Comparison of ENCODE assay signal across 16 cellular contexts in genomic region chr19:48661746-48662145, GRCh38. TPM values are rescaled to one million over a fixed set of nuclear protein-coding genes. Genes with fewer than 3 reads are reported as not detected.
DNase-seq lines count a peak whose midpoint lies in the region; ATAC-seq and TF ChIP-seq lines count a peak whose summit lies in the region.
"Had no signal": no experiment of that assay in that cellular context is flagged by ENCODE, and none has a peak within 500 bp of the region (broad histone marks: within the 10 kb centered on the region; RNA-seq: fewer than 3 reads in every experiment).

No MANE protein-coding gene starts in this region.

- H2AFZ ChIP-seq in Loucy (ENCODE audit: low read length) (peak overlapping the region; percentile 99; the same call in 1 of the 2 replicates), mesenchymal stem cell (ENCODE audit: low read depth, low read length) (no peak overlapping the region), PC-9 (no peak overlapping the region)
- H2AFZ ChIP-seq: GM23338 had no signal

- H3F3A ChIP-seq in Loucy (ENCODE audit: low read depth) (no peaks in the 10 kb centered on the region), PC-9 (ENCODE audit: insufficient read depth, low read depth) (peaks cover 10% of the 10 kb centered on the region)

- H3K27ac ChIP-seq in 22Rv1 (peak overlapping the region; percentile 69; the same call in 1 of the 2 replicates), C4-2B (peak overlapping the region; percentile 41), mesenchymal stem cell (ENCODE audit: low read length, poor library complexity, severe bottlenecking) (no peak overlapping the region), PC-9 (no peak overlapping the region)

- no peak overlapping the region for H3K23ac ChIP-seq in mesenchymal stem cell (ENCODE audit: low read length in 2 of 2)

- H3K27ac Mint-ChIP-seq in activated CD4-positive, alpha-beta memory T cell treated with anti-CD3 and anti-CD28 coated beads for 36 hours = no peak overlapping the region
- H3K27ac Mint-ChIP-seq: GM23338 had no signal

- no peak overlapping the region for H3K9ac ChIP-seq in Loucy (ENCODE audit: low read depth, low read length, poor library complexity, severe bottlenecking)
- H3K9ac ChIP-seq in mesenchymal stem cell (ENCODE audit: low read length) = no peak overlapping the region

- POLR2A ChIA-PET in activated CD4-positive, alpha-beta memory T cell treated with anti-CD3 and anti-CD28 coated beads for 36 hours (lab: Charles Lee) = no interaction called here
- POLR2A ChIA-PET in PC-9 (lab: Charles Lee; ENCODE audit: unreplicated experiment) = no interaction called here

- H3K4me1 ChIP-seq in Loucy (ENCODE audit: insufficient read depth, low read length, poor library complexity, severe bottlenecking) = peaks cover 8% of the 10 kb centered on the region
- peaks cover 11% of the 10 kb centered on the region for H3K4me1 ChIP-seq in mesenchymal stem cell (ENCODE audit: control insufficient read depth, insufficient read depth, low read depth, low read length)
- H3K4me1 ChIP-seq in PC-9 (replicated peaks; ENCODE audit: insufficient read depth) = peaks cover 4% of the 10 kb centered on the region; the same call in 1 of the 2 replicates

- H3K36me3 ChIP-seq in Loucy (ENCODE audit: insufficient read depth, low read length) = no peaks in the 10 kb centered on the region
- no peaks in the 10 kb centered on the region for H3K36me3 ChIP-seq in mesenchymal stem cell (ENCODE audit: control insufficient read depth in 1 of 2, insufficient read depth in 2 of 2, low read depth in 1 of 2, low read length in 2 of 2)
- H3K36me3 ChIP-seq in PC-9 (ENCODE audit: low read depth) = no peaks in the 10 kb centered on the region

- DNase-seq in mesenchymal stem cell (no peak), PC-9 (no peak)
- DNase-seq in activated CD4-positive, alpha-beta memory T cell treated with anti-CD3 and anti-CD28 coated beads for 36 hours = no peak
- DNase-seq: DMS79 treated with DMSO at 0.1 percent for 48 hours, NCI-H187 treated with DMSO at 0.1 percent for 48 hours, NCI-H226, PC-3 had no signal

- H4K20me1 ChIP-seq in Loucy (ENCODE audit: insufficient read depth, low read length, poor library complexity, severe bottlenecking) (no peaks in the 10 kb centered on the region), PC-9 (ENCODE audit: insufficient read depth) (no peaks in the 10 kb centered on the region)

- no peak overlapping the region for H2AK5ac ChIP-seq in mesenchymal stem cell (ENCODE audit: low read length, severe bottlenecking)

- intact Hi-C loops in activated CD4-positive, alpha-beta memory T cell treated with anti-CD3 and anti-CD28 coated beads for 36 hours (cut with micrococcal nuclease) = loop anchor here (2.0 kb wide), 1 partner anchor 17 kb away; no protein-coding TSS in a partner anchor
- intact Hi-C loops in PC-9 (cut with micrococcal nuclease; ENCODE audit: unreplicated experiment) = no loop called here

- no peak overlapping the region for H3K4me2 ChIP-seq in Loucy (ENCODE audit: low read depth, low read length, poor library complexity, severe bottlenecking)
- H3K4me2 ChIP-seq in mesenchymal stem cell (ENCODE audit: low read length, poor library complexity, severe bottlenecking) = no peak overlapping the region
- no peak overlapping the region for H3K4me2 ChIP-seq in PC-9
- H3K4me2 ChIP-seq: GM23338 had no signal

- H3K36me3 Mint-ChIP-seq in activated CD4-positive, alpha-beta memory T cell treated with anti-CD3 and anti-CD28 coated beads for 36 hours = no peaks in the 10 kb centered on the region
- H3K36me3 Mint-ChIP-seq: CD14-positive monocyte had no signal

- H3K4ac ChIP-seq in mesenchymal stem cell (ENCODE audit: low read depth in 1 of 2, low read length in 2 of 2) = no peak overlapping the region

- H3K9me3 Mint-ChIP-seq in activated CD4-positive, alpha-beta memory T cell treated with anti-CD3 and anti-CD28 coated beads for 36 hours = no peaks in the 10 kb centered on the region
- H3K9me3 Mint-ChIP-seq: CD14-positive monocyte had no signal

- no peak for ATAC-seq in HG03095 (IDR thresholded peaks at IDR 0.05; ENCODE audit: unreplicated experiment)

- H3K9me2 ChIP-seq in Loucy (replicated peaks; ENCODE audit: low read depth, low read length) (no peaks in the 10 kb centered on the region), PC-9 (ENCODE audit: insufficient read depth) (no peaks in the 10 kb centered on the region)

- no peak overlapping the region for H2BK12ac ChIP-seq in mesenchymal stem cell (ENCODE audit: low read length in 2 of 2)

- TF ChIP-seq CTCF in 22Rv1 (IDR thresholded peaks at IDR 0.05) = no peak
- no peak for TF ChIP-seq CTCF in C4-2B (conservative IDR thresholded peaks at IDR 0.05)
- no peak for TF ChIP-seq CTCF in Loucy (conservative IDR thresholded peaks at IDR 0.05; ENCODE audit: low read length)
- no peak for TF ChIP-seq CTCF in PC-9 (conservative IDR thresholded peaks at IDR 0.05)

- H3K4me3 ChIP-seq in Loucy (ENCODE audit: low read length, poor library complexity, severe bottlenecking) (no peak overlapping the region), mesenchymal stem cell (ENCODE audit: insufficient read depth in 1 of 2, low read depth in 1 of 2, low read length in 2 of 2) (no peak overlapping the region), PC-9 (no peak overlapping the region)
- H3K4me3 ChIP-seq: GM23338 had no signal

- H3K27me3 ChIP-seq in Loucy (ENCODE audit: insufficient read depth, low read length, poor library complexity, severe bottlenecking) (no peaks in the 10 kb centered on the region), mesenchymal stem cell (ENCODE audit: control insufficient read depth in 1 of 2, insufficient read depth in 1 of 2, low read length in 2 of 2) (peaks cover 0 to 5% of the 10 kb centered on the region in 2 experiments), PC-9 (ENCODE audit: insufficient read depth, low read depth) (no peaks in the 10 kb centered on the region)

- H3K14ac ChIP-seq in mesenchymal stem cell (ENCODE audit: low read length in 2 of 2) = no peak overlapping the region

- no TSS peak for BruUV-seq in PC-9 (replicated peaks; lab: Mats Ljungman, UMichigan)

- WGBS in mesenchymal stem cell = 97% methylated on average over 46 of the region's 46 CpGs

- H3K9me3 ChIP-seq in Loucy (ENCODE audit: insufficient read depth, low read depth, low read length) = no peaks in the 10 kb centered on the region
- no peaks in the 10 kb centered on the region for H3K9me3 ChIP-seq in mesenchymal stem cell (ENCODE audit: control insufficient read depth, low read length)
- no peaks in the 10 kb centered on the region for H3K9me3 ChIP-seq in PC-9 (ENCODE audit: insufficient read depth, low read depth)

- H4K8ac ChIP-seq in mesenchymal stem cell (ENCODE audit: low read length) = peak overlapping the region; percentile 47

- no peak overlapping the region for H3K4me3 Mint-ChIP-seq in activated CD4-positive, alpha-beta memory T cell treated with anti-CD3 and anti-CD28 coated beads for 36 hours
- H3K4me3 Mint-ChIP-seq: GM23338 had no signal

- H3K79me2 ChIP-seq in Loucy (ENCODE audit: insufficient read depth, low read length) (no peaks in the 10 kb centered on the region), PC-9 (ENCODE audit: low read depth) (no peaks in the 10 kb centered on the region)

- no peaks in the 10 kb centered on the region for H3K27me3 Mint-ChIP-seq in activated CD4-positive, alpha-beta memory T cell treated with anti-CD3 and anti-CD28 coated beads for 36 hours

- no peak overlapping the region for H2BK5ac ChIP-seq in mesenchymal stem cell (ENCODE audit: low read depth, low read length, poor library complexity, severe bottlenecking)

- CTCF ChIA-PET in activated CD4-positive, alpha-beta memory T cell treated with anti-CD3 and anti-CD28 coated beads for 36 hours (lab: Charles Lee) = no interaction called here
- CTCF ChIA-PET in PC-9 (lab: Charles Lee) = no interaction called here

- peak overlapping the region; percentile 29 for H4K91ac ChIP-seq in mesenchymal stem cell (ENCODE audit: low read length)

- H3K79me1 ChIP-seq in mesenchymal stem cell (replicated peaks; ENCODE audit: low read length, poor library complexity, severe bottlenecking) = no peaks in the 10 kb centered on the region

- H2BK15ac ChIP-seq in mesenchymal stem cell (ENCODE audit: low read depth, poor library complexity, severe bottlenecking) = peak overlapping the region; percentile 1

- no peak overlapping the region for H3K18ac ChIP-seq in mesenchymal stem cell (ENCODE audit: low read depth in 1 of 2, low read length in 2 of 2)

- no peak overlapping the region for H2BK120ac ChIP-seq in mesenchymal stem cell (ENCODE audit: low read depth, low read length)

- H3K4me1 Mint-ChIP-seq in activated CD4-positive, alpha-beta memory T cell treated with anti-CD3 and anti-CD28 coated beads for 36 hours (ENCODE audit: low read depth) = peaks cover 9% of the 10 kb centered on the region

RNA-seq across cellular contexts. Expression of gene NTN5, which starts 11.1 kb away (rescaled TPM):
- 0.28 TPM for polyA plus RNA-seq in mesenchymal stem cell (2013, experiment 1 of 2)
- 0.29 TPM for polyA plus RNA-seq in mesenchymal stem cell (2013, experiment 2 of 2)
- under 1 TPM; 0.70 to 0.74 TPM for total RNA-seq in activated CD4-positive, alpha-beta memory T cell treated with anti-CD3 and anti-CD28 coated beads for 36 hours
- 2.9 and 7.4 TPM in 2 replicates for total RNA-seq in PC-9 (2021)
- total RNA-seq: A673 had no signal
- polyA plus RNA-seq: CD14-positive monocyte had no signal

RNA-seq across cellular contexts. Expression of gene CA11, which starts 15.8 kb away (rescaled TPM):
- polyA plus RNA-seq in mesenchymal stem cell (2013, experiment 1 of 2) = 30.0 TPM
- polyA plus RNA-seq in mesenchymal stem cell (2013, experiment 2 of 2) = 34.4 TPM
- total RNA-seq in activated CD4-positive, alpha-beta memory T cell treated with anti-CD3 and anti-CD28 coated beads for 36 hours = 10 to 100 TPM; 12.7 to 15.9 TPM
- total RNA-seq in PC-9 (2021) = 11.0 and 12.2 TPM in 2 replicates

RNA-seq across cellular contexts. Expression of gene DBP, which starts 24.6 kb away (rescaled TPM):
- 4.2 TPM for polyA plus RNA-seq in mesenchymal stem cell (2013, experiment 1 of 2)
- 5.0 TPM for polyA plus RNA-seq in mesenchymal stem cell (2013, experiment 2 of 2)
- 10 to 100 TPM in 1 of 2 experiments, 1 to 10 TPM in 1; 8.3 to 10.4 TPM for total RNA-seq in activated CD4-positive, alpha-beta memory T cell treated with anti-CD3 and anti-CD28 coated beads for 36 hours
- total RNA-seq in PC-9 (2021) = 48.2 and 48.6 TPM in 2 replicates

RNA-seq across cellular contexts. Expression of gene FUT2, which starts 34.0 kb away (rescaled TPM):
- polyA plus RNA-seq in mesenchymal stem cell (2013, experiment 1 of 2) = not detected
- polyA plus RNA-seq in mesenchymal stem cell (2013, experiment 2 of 2) = not detected
- total RNA-seq in activated CD4-positive, alpha-beta memory T cell treated with anti-CD3 and anti-CD28 coated beads for 36 hours = not detected
- 8.7 and 9.6 TPM in 2 replicates for total RNA-seq in PC-9 (2021)
- total RNA-seq: A673, G401, M059J had no signal
- polyA plus RNA-seq: CD14-positive monocyte had no signal

RNA-seq across cellular contexts. Expression of gene SPHK2, which starts 42.4 kb away (rescaled TPM):
- polyA plus RNA-seq in mesenchymal stem cell (2013, experiment 1 of 2) = 9.1 TPM
- polyA plus RNA-seq in mesenchymal stem cell (2013, experiment 2 of 2) = 9.4 TPM
- 10 to 100 TPM; 24.1 to 24.6 TPM for total RNA-seq in activated CD4-positive, alpha-beta memory T cell treated with anti-CD3 and anti-CD28 coated beads for 36 hours
- 18.4 and 20.0 TPM in 2 replicates for total RNA-seq in PC-9 (2021)

Comparison
In these comparisons a context has a peak if more than half of its experiments do, and no peak if none do; other contexts are left out.
1. H3K27ac ChIP-seq: peak in 22Rv1 (single experiment) and C4-2B (single experiment); none in mesenchymal stem cell (single experiment) and PC-9 (single experiment).